Comparison of ENCODE assay signal across 8 cellular contexts in genomic region chr19:17404621-17405249, GRCh38. TPM values are rescaled to one million over a fixed set of nuclear protein-coding genes. Genes with fewer than 3 reads are reported as not detected.
DNase-seq lines count a peak whose midpoint lies in the region; ATAC-seq and TF ChIP-seq lines count a peak whose summit lies in the region.

No MANE protein-coding gene starts in this region.

- no peak overlapping the region for H3K4me3 ChIP-seq in osteoblast (ENCODE audit: insufficient read depth, low read length)

- H3K27me3 Mint-ChIP-seq in osteocyte (ENCODE audit: unreplicated experiment) = peaks cover 4% of the 10 kb centered on the region

- no peak overlapping the region for H3K27ac Mint-ChIP-seq in osteocyte (ENCODE audit: unreplicated experiment)

- DNase-seq in GM13976 (ENCODE audit: low spot score) (peak; percentile 61), caudate nucleus (lab: John Stamatoyannopoulos, UW) (no peak), osteoblast (ENCODE audit: insufficient read length, low spot score, missing footprints) (peak; percentile 60), SHP77 treated with DMSO at 0.1 percent for 48 hours (lab: John Stamatoyannopoulos, UW) (no peak), osteocyte (ENCODE audit: extremely low spot score, unreplicated experiment) (no peak), LoVo (ENCODE audit: low spot score) (no peak)

- no peak overlapping the region for H3K4me2 ChIP-seq in osteoblast (ENCODE audit: insufficient read depth, low read length)

- no peak overlapping the region for H2AFZ ChIP-seq in osteoblast (ENCODE audit: low read length)

- H3K27ac ChIP-seq in caudate nucleus (ENCODE audit: low read depth, low read length) (peak overlapping the region; percentile 94), osteoblast (ENCODE audit: low read depth, low read length) (no peak overlapping the region)

- H3K36me3 ChIP-seq in osteoblast (ENCODE audit: insufficient read depth, low read length) = no peaks in the 10 kb centered on the region

- H3K9me3 ChIP-seq in osteoblast (ENCODE audit: low read depth, low read length) = no peaks in the 10 kb centered on the region

- no peak for TF ChIP-seq CTCF in GM13976 (IDR thresholded peaks at IDR 0.05; ENCODE audit: borderline replicate concordance, control extremely low read depth, extremely low read depth, insufficient read depth, missing control alignments)
- no peak for TF ChIP-seq CTCF in osteoblast (IDR thresholded peaks at IDR 0.05; ENCODE audit: extremely low read depth, low read depth, low read length)
- no peak for TF ChIP-seq CTCF in osteocyte (IDR thresholded peaks at IDR 0.05)

- in situ Hi-C loops in GM13976 (cut with MboI; ENCODE audit: low sequenced_read_pairs, unreplicated experiment) = no loop called here

- no peaks in the 10 kb centered on the region for H4K20me1 ChIP-seq in osteoblast (ENCODE audit: insufficient read depth, low read length)

- ATAC-seq in HG03354 (IDR thresholded peaks at IDR 0.05; ENCODE audit: poor library complexity, severe bottlenecking, unreplicated experiment) (peak; percentile 18), HG02884 (IDR thresholded peaks at IDR 0.05; ENCODE audit: unreplicated experiment) (no peak)

- peaks cover 15% of the 10 kb centered on the region for H3K4me1 ChIP-seq in osteoblast (ENCODE audit: insufficient read depth, low read length)

- H3K27me3 ChIP-seq in osteoblast (ENCODE audit: insufficient read depth, low read length) = no peaks in the 10 kb centered on the region

- no peaks in the 10 kb centered on the region for H3K9me3 Mint-ChIP-seq in osteocyte (ENCODE audit: unreplicated experiment)

- H3K4me1 Mint-ChIP-seq in osteocyte (ENCODE audit: unreplicated experiment) = peaks cover 18% of the 10 kb centered on the region

- H3K4me3 Mint-ChIP-seq in osteocyte (ENCODE audit: unreplicated experiment) = no peak overlapping the region

- H3K36me3 Mint-ChIP-seq in osteocyte (ENCODE audit: unreplicated experiment) = no peaks in the 10 kb centered on the region

- no peaks in the 10 kb centered on the region for H3K79me2 ChIP-seq in osteoblast (ENCODE audit: insufficient read depth, low read length)

RNA-seq across cellular contexts. Expression of gene BST2, which starts 0.7 kb away (rescaled TPM):
- total RNA-seq in osteoblast (10.1 and 13.8 TPM in 2 replicates), osteocyte (1.8 and 2.3 TPM in 2 replicates)

RNA-seq across cellular contexts. Expression of gene CCDC194, which starts 10.7 kb away (rescaled TPM):
- total RNA-seq in osteoblast = not detected in 2 replicates
- total RNA-seq in osteocyte = not detected in 2 replicates

RNA-seq across cellular contexts. Expression of gene MVB12A, which starts 15.1 kb away (rescaled TPM):
- total RNA-seq in osteoblast (41.3 and 50.7 TPM in 2 replicates), osteocyte (59.2 and 63.2 TPM in 2 replicates)

RNA-seq across cellular contexts. Expression of gene PLVAP, which starts 27.6 kb away (rescaled TPM):
- total RNA-seq in osteoblast = not detected in 2 replicates
- 0.26 TPM in 1 of 2 replicates, not detected in the other for total RNA-seq in osteocyte

RNA-seq across cellular contexts. Expression of gene TMEM221, which starts 43.7 kb away (rescaled TPM):
- total RNA-seq in osteoblast = not detected in 2 replicates
- 0.30 and 0.55 TPM in 2 replicates for total RNA-seq in osteocyte

Comparison
In these comparisons a context has a peak if more than half of its experiments do, and no peak if none do; other contexts are left out.
1. DNase-seq: peak in GM13976 (single experiment) and osteoblast (single experiment); none in caudate nucleus (0 of 61), SHP77 treated with DMSO at 0.1 percent for 48 hours (single experiment), osteocyte (single experiment) and LoVo (single experiment).